9 cellular contexts compared by ENCODE assay signal in genomic region chr2:16666453-16666801, GRCh38. TPM values are rescaled to one million over a fixed set of nuclear protein-coding genes. Genes with fewer than 3 reads are reported as not detected.
DNase-seq lines count a peak whose midpoint lies in the region; ATAC-seq, FAIRE-seq and TF ChIP-seq lines count a peak whose summit lies in the region.
"Had no signal": no experiment of that assay in that cellular context is flagged by ENCODE, and none has a peak within 500 bp of the region (broad histone marks: within the 10 kb centered on the region; RNA-seq: fewer than 3 reads in every experiment).

No MANE protein-coding gene starts in this region.

- no peak for DNase-seq in GM23248
- DNase-seq in endothelial cell of umbilical vein (ENCODE audit: low read depth, low spot score) = peak; percentile 96
- no peak for DNase-seq in sciatic nerve (ENCODE audit: low spot score)
- no peak for DNase-seq in HEK293T (ENCODE audit: extremely low spot score)
- DNase-seq in NOMO-1 treated with dmso at 0.1 percent for 144 hours (lab: John Stamatoyannopoulos, UW; ENCODE audit: unreplicated experiment) = no peak
- DNase-seq in NCI-H1436 treated with DMSO at 0.1 percent for 48 hours (lab: John Stamatoyannopoulos, UW) = no peak
- no peak for DNase-seq in colonic mucosa

- dilution Hi-C loops in endothelial cell of umbilical vein (cut with MboI; ENCODE audit: extremely low pct_ligation_motif_present, low sequenced_read_pairs) = no loop called here

- TF ChIP-seq POLR2A in endothelial cell of umbilical vein (IDR thresholded peaks at IDR 0.05; ENCODE audit: low read depth, low read length) = no peak

- peak; percentile 18 for ATAC-seq in sciatic nerve

- no peaks in the 10 kb centered on the region for H4K20me1 ChIP-seq in GM23248 (ENCODE audit: insufficient read depth)
- H4K20me1 ChIP-seq in OCI-LY1 (ENCODE audit: insufficient read depth, low read length) = no peaks in the 10 kb centered on the region
- no peaks in the 10 kb centered on the region for H4K20me1 ChIP-seq in endothelial cell of umbilical vein (replicated peaks; ENCODE audit: control insufficient read depth, extremely low read depth, insufficient read depth, low read length)

- no peak overlapping the region for H3K4me3 ChIP-seq in GM23248
- peak overlapping the region; percentile 53 for H3K4me3 ChIP-seq in OCI-LY1 (ENCODE audit: low read depth, low read length, poor library complexity, severe bottlenecking)
- H3K4me3 ChIP-seq in endothelial cell of umbilical vein (replicated peaks in 1 of 3; ENCODE audit: insufficient read depth in 1 of 3, low read depth in 1 of 3, low read length in 3 of 3) = peak overlapping the region in 2 of 3 experiments; percentile 49 to 70
- no peak overlapping the region for H3K4me3 ChIP-seq in colonic mucosa

- peak; percentile 97 for FAIRE-seq in endothelial cell of umbilical vein (lab: Jason Lieb, UNC)

- BruUV-seq in endothelial cell of umbilical vein (replicated peaks; lab: Mats Ljungman, UMichigan) = no TSS peak

- POLR2A ChIA-PET in endothelial cell of umbilical vein (lab: Charles Lee) (interaction anchor here (1.1 kb wide), 1 partner anchor 16 kb away, joined by 5 read pairs; no protein-coding TSS in a partner anchor), HEK293T (lab: Yijun Ruan, JAX) (no interaction called here)

- no peaks in the 10 kb centered on the region for H3K9me1 ChIP-seq in endothelial cell of umbilical vein (replicated peaks; ENCODE audit: control insufficient read depth, extremely low read depth, insufficient read depth, low read length)

- WGBS in GM23248 (ENCODE audit: low coverage in 1 of 2, low lambda C conversion rate in 2 of 2, missing lambda C conversion rate in 2 of 2), 2 experiments = 45 to 46% methylated on average over 8 of the region's 8 CpGs

- no peaks in the 10 kb centered on the region for H3K9me2 ChIP-seq in GM23248 (ENCODE audit: insufficient read depth)
- no peaks in the 10 kb centered on the region for H3K9me2 ChIP-seq in OCI-LY1 (ENCODE audit: low read depth, low read length)

- H3K4me1 ChIP-seq in GM23248 (ENCODE audit: insufficient read depth) = no peaks in the 10 kb centered on the region
- peaks cover 50% of the 10 kb centered on the region for H3K4me1 ChIP-seq in OCI-LY1 (ENCODE audit: insufficient read depth, low read length, severe bottlenecking)
- peaks cover 36% of the 10 kb centered on the region for H3K4me1 ChIP-seq in endothelial cell of umbilical vein (ENCODE audit: control insufficient read depth, extremely low read depth, insufficient read depth, low read length)
- no peaks in the 10 kb centered on the region for H3K4me1 ChIP-seq in colonic mucosa

- intact Hi-C loops in endothelial cell of umbilical vein (cut with micrococcal nuclease) (loop anchor here (1.0 to 10.0 kb wide), 5 partner anchors 15 to 1088 kb away; partner anchors contain the start of genes GEN1 and SMC6), sciatic nerve (cut with DNase I) (no loop called here), colonic mucosa (cut with DNase I) (no loop called here)

- H3K79me2 ChIP-seq in GM23248 (ENCODE audit: insufficient read depth) (no peaks in the 10 kb centered on the region), OCI-LY1 (ENCODE audit: insufficient read depth, low read length) (peaks cover 4% of the 10 kb centered on the region; the same call in 1 of the 2 replicates), endothelial cell of umbilical vein (ENCODE audit: control insufficient read depth, insufficient read depth, low read length) (peaks cover 29% of the 10 kb centered on the region)

- no peaks in the 10 kb centered on the region for H3K9me3 ChIP-seq in GM23248 (ENCODE audit: low read depth)
- H3K9me3 ChIP-seq in OCI-LY1 (ENCODE audit: low read length) = no peaks in the 10 kb centered on the region
- H3K9me3 ChIP-seq in endothelial cell of umbilical vein (replicated peaks; ENCODE audit: control insufficient read depth, insufficient read depth, low read length) = no peaks in the 10 kb centered on the region
- H3K9me3 ChIP-seq in colonic mucosa = no peaks in the 10 kb centered on the region

- H3K9ac ChIP-seq in GM23248 = no peak overlapping the region
- H3K9ac ChIP-seq in OCI-LY1 (ENCODE audit: low read length) = no peak overlapping the region
- peak overlapping the region; percentile 88 for H3K9ac ChIP-seq in endothelial cell of umbilical vein (replicated peaks; ENCODE audit: extremely low read depth, insufficient read depth, low read length)
- no peak overlapping the region for H3K9ac ChIP-seq in colonic mucosa (ENCODE audit: low read depth in 2 of 2, low read length in 2 of 2)

- no peaks in the 10 kb centered on the region for H3F3A ChIP-seq in GM23248 (ENCODE audit: insufficient read depth)
- H3F3A ChIP-seq in OCI-LY1 (ENCODE audit: insufficient read depth, low read length) = no peaks in the 10 kb centered on the region

- H2AFZ ChIP-seq in GM23248 (no peak overlapping the region), OCI-LY1 (ENCODE audit: low read length) (no peak overlapping the region), endothelial cell of umbilical vein (ENCODE audit: low read depth, low read length) (peak overlapping the region; percentile 37)

- in situ Hi-C loops in GM23248 (cut with MboI) = no loop called here

- H3K27me3 ChIP-seq in GM23248 (replicated peaks; ENCODE audit: insufficient read depth) (peaks cover 53% of the 10 kb centered on the region), OCI-LY1 (ENCODE audit: insufficient read depth, low read length) (no peaks in the 10 kb centered on the region), endothelial cell of umbilical vein (ENCODE audit: control insufficient read depth in 2 of 2, insufficient read depth in 2 of 2, low read length in 2 of 2) (no peaks in the 10 kb centered on the region), colonic mucosa (peaks cover 5% of the 10 kb centered on the region)

- CTCF ChIA-PET in endothelial cell of umbilical vein (lab: Charles Lee) (interaction anchor here (0.7 to 6.1 kb wide), 8 partner anchors 13 to 91 kb away, joined by 3 to 48 read pairs (median 4); no protein-coding TSS in a partner anchor), HEK293T (lab: Yijun Ruan, JAX) (no interaction called here)

- TF ChIP-seq CTCF in OCI-LY1 (IDR thresholded peaks at IDR 0.05; ENCODE audit: low read length) (no peak), endothelial cell of umbilical vein (IDR thresholded peaks at IDR 0.05; ENCODE audit: extremely low read depth in 1 of 2, insufficient read depth in 1 of 2, low read depth in 1 of 2, low read length in 2 of 2) (no peak), colonic mucosa (IDR thresholded peaks at IDR 0.05) (no peak)

- H3K4me2 ChIP-seq in GM23248 (ENCODE audit: unreplicated experiment) (peak overlapping the region; percentile 54), OCI-LY1 (ENCODE audit: low read length) (peak overlapping the region; percentile 58), endothelial cell of umbilical vein (ENCODE audit: insufficient read depth, low read length) (peak overlapping the region; percentile 90)

- H3K27ac ChIP-seq in GM23248 (no peak overlapping the region), OCI-LY1 (ENCODE audit: low read depth, low read length, poor library complexity, severe bottlenecking) (no peak overlapping the region), endothelial cell of umbilical vein (ENCODE audit: insufficient read depth, low read depth, low read length) (peak overlapping the region; percentile 98), colonic mucosa (no peak overlapping the region)
- H3K27ac ChIP-seq: HL-60 had no signal

- H3K36me3 ChIP-seq in GM23248 (ENCODE audit: low read depth) (no peaks in the 10 kb centered on the region), OCI-LY1 (ENCODE audit: insufficient read depth, low read length) (no peaks in the 10 kb centered on the region), endothelial cell of umbilical vein (ENCODE audit: control insufficient read depth in 2 of 2, extremely low read depth in 1 of 2, insufficient read depth in 2 of 2, low read length in 2 of 2) (no peaks in the 10 kb centered on the region), colonic mucosa (no peaks in the 10 kb centered on the region)

TF ChIP-seq in endothelial cell of umbilical vein, 7 proteins besides CTCF, POLR2A, EP300 and RAD21 (continues in another document):
- TF ChIP-seq MYC (IDR thresholded peaks at IDR 0.05; ENCODE audit: low read depth, low read length) = no peak
- no peak for TF ChIP-seq EZH2 (IDR thresholded peaks at IDR 0.05; ENCODE audit: borderline replicate concordance, low read depth, low read length, severe bottlenecking)
- TF ChIP-seq GATA2 (IDR thresholded peaks at IDR 0.05; ENCODE audit: insufficient read depth, insufficient read length, low read depth, low read length) = no peak
- peak; percentile 54 for TF ChIP-seq POLR2AphosphoS5 (IDR thresholded peaks at IDR 0.05; ENCODE audit: insufficient read depth, low read depth, low read length)
- peak; percentile 88 for TF ChIP-seq JUN (IDR thresholded peaks at IDR 0.05; ENCODE audit: borderline replicate concordance, insufficient read depth, insufficient read length, low read depth)

TF ChIP-seq in HEK293T, 16 proteins besides CTCF, POLR2A, EP300 and RAD21:
- TF ChIP-seq ZNF384 (IDR thresholded peaks at IDR 0.05) (no peak), ELF4 (IDR thresholded peaks at IDR 0.05) (no peak), SP1 (IDR thresholded peaks at IDR 0.05) (no peak), BHLHE40 (IDR thresholded peaks at IDR 0.05; ENCODE audit: borderline replicate concordance) (no peak)

RNA-seq across cellular contexts. Expression of gene CYRIA, which starts 0.8 kb away (rescaled TPM):
- total RNA-seq in GM23248 (2014; rRNA removed; shearing (Covaris generic)) = not detected in 2 replicates
- polyA plus RNA-seq in GM23248 (2016; fragmentation: Nextera tagmentation; extraction: Ambion mirVana) (not detected in 2 replicates), endothelial cell of umbilical vein (7.4 and 9.3 TPM in 2 replicates)
- total RNA-seq in endothelial cell of umbilical vein (38.4 and 40.3 TPM in 2 replicates), sciatic nerve (16.7 TPM), colonic mucosa (1 to 10 TPM; 1.0 to 3.8 TPM)
- 11.1 and 11.5 TPM in 2 replicates for polyA plus RNA-seq in endothelial cell of umbilical vein (2011; cell fraction: cytosol; rRNA removed)
- 36.8 and 46.0 TPM in 2 replicates for polyA plus RNA-seq in endothelial cell of umbilical vein (2011; cell fraction: nucleus; rRNA removed)
- 24.4 and 24.8 TPM in 2 replicates for polyA plus RNA-seq in endothelial cell of umbilical vein (2012)
- polyA minus RNA-seq in endothelial cell of umbilical vein = 13.8 and 15.4 TPM in 2 replicates
- polyA minus RNA-seq in endothelial cell of umbilical vein (2011; cell fraction: cytosol; rRNA and poly(A)+ RNA removed) = not detected
- 29.1 and 45.9 TPM in 2 replicates for polyA minus RNA-seq in endothelial cell of umbilical vein (2011; cell fraction: nucleus; rRNA and poly(A)+ RNA removed)

Comparison
In these comparisons a context has a peak if more than half of its experiments do, and no peak if none do; other contexts are left out.
1. H3K4me3 ChIP-seq: peak in OCI-LY1 (single experiment) and endothelial cell of umbilical vein (2 of 3); none in GM23248 (single experiment) and colonic mucosa (single experiment).
2. Peak in every context shown above with its lines, with median percentiles within 50 percentile points of each other: H3K4me2 ChIP-seq.